ENCODE assay signal across 19 cellular contexts in genomic region chr10:46547331-46547880, GRCh38. TPM values are rescaled to one million over a fixed set of nuclear protein-coding genes. Genes with fewer than 3 reads are reported as not detected.
DNase-seq lines count a peak whose midpoint lies in the region; ATAC-seq and TF ChIP-seq lines count a peak whose summit lies in the region.
"Had no signal": no experiment of that assay in that cellular context is flagged by ENCODE, and none has a peak within 500 bp of the region (broad histone marks: within the 10 kb centered on the region; RNA-seq: fewer than 3 reads in every experiment).

No MANE protein-coding gene starts in this region.

- H3K79me2 ChIP-seq in H9 (ENCODE audit: insufficient read depth, low read length) = no peaks in the 10 kb centered on the region

- no peaks in the 10 kb centered on the region for H3K27me3 ChIP-seq in H9 (ENCODE audit: insufficient read depth, low read length)

- H3K9ac ChIP-seq in H9 (ENCODE audit: extremely low read depth, insufficient read length, low read length) = no peak overlapping the region

- intact Hi-C loops in activated CD8-positive, alpha-beta T cell treated with anti-CD3 and anti-CD28 coated beads for 36 hours (cut with micrococcal nuclease) = no loop called here
- intact Hi-C loops in sciatic nerve (cut with DNase I) = no loop called here

- no peak for ATAC-seq in activated CD8-positive, alpha-beta T cell treated with anti-CD3 and anti-CD28 coated beads for 36 hours
- no peak for ATAC-seq in activated CD8-positive, alpha-beta T cell treated with anti-CD3 and anti-CD28 coated beads, Interleukin-2, amount 10 ng/mL, durations not matched to agents 7 days and 5 days
- ATAC-seq in sciatic nerve (no peak), GM19455 (IDR thresholded peaks at IDR 0.05; ENCODE audit: unreplicated experiment) (no peak), GM21528 (IDR thresholded peaks at IDR 0.05; ENCODE audit: low FRiP score, unreplicated experiment) (no peak)
- ATAC-seq: heart right ventricle had no signal

- H3K4me3 Mint-ChIP-seq in activated CD8-positive, alpha-beta T cell treated with anti-CD3 and anti-CD28 coated beads for 36 hours = no peak overlapping the region
- H3K4me3 Mint-ChIP-seq in activated CD8-positive, alpha-beta T cell treated with anti-CD3 and anti-CD28 coated beads, Interleukin-2, amount 10 ng/mL, durations not matched to agents 7 days and 5 days = no peak overlapping the region
- no peak overlapping the region for H3K4me3 Mint-ChIP-seq in H9
- H3K4me3 Mint-ChIP-seq: naive B cell had no signal

- H3K36me3 Mint-ChIP-seq in activated CD8-positive, alpha-beta T cell treated with anti-CD3 and anti-CD28 coated beads for 36 hours (ENCODE audit: low read depth) = no peaks in the 10 kb centered on the region
- no peaks in the 10 kb centered on the region for H3K36me3 Mint-ChIP-seq in activated CD8-positive, alpha-beta T cell treated with anti-CD3 and anti-CD28 coated beads, Interleukin-2, amount 10 ng/mL, durations not matched to agents 7 days and 5 days (ENCODE audit: low read depth)
- H3K36me3 Mint-ChIP-seq in H9 (ENCODE audit: insufficient read depth in 1 of 3, low read depth in 3 of 3) = peaks cover 0 to 3% (median 0%) of the 10 kb centered on the region in 3 experiments; a peak in 1 of 7 replicates
- H3K36me3 Mint-ChIP-seq: naive B cell had no signal

- CTCF ChIA-PET in activated CD8-positive, alpha-beta T cell treated with anti-CD3 and anti-CD28 coated beads for 36 hours (lab: Charles Lee) = no interaction called here
- CTCF ChIA-PET in activated CD8-positive, alpha-beta T cell treated with anti-CD3 and anti-CD28 coated beads, Interleukin-2, amount 10 ng/mL, durations not matched to agents 7 days and 5 days (lab: Charles Lee) = no interaction called here

- no peak overlapping the region for H2BK20ac ChIP-seq in H9 (ENCODE audit: low read depth, low read length, poor library complexity, severe bottlenecking)

- no peak overlapping the region for H2AFZ ChIP-seq in H9 (ENCODE audit: low read length)

- H3K18ac ChIP-seq in H9 (ENCODE audit: insufficient read length, low read depth, low read length) = no peak overlapping the region

- 0 out of 2 replicates have a peak, but pooled peaks cover 4% of the 10 kb centered on the region for H3K4me1 ChIP-seq in H9 (ENCODE audit: insufficient read depth, low read length)
- H3K4me1 ChIP-seq: heart right ventricle had no signal

- POLR2A ChIA-PET in activated CD8-positive, alpha-beta T cell treated with anti-CD3 and anti-CD28 coated beads for 36 hours (lab: Charles Lee) = no interaction called here
- POLR2A ChIA-PET in activated CD8-positive, alpha-beta T cell treated with anti-CD3 and anti-CD28 coated beads, Interleukin-2, amount 10 ng/mL, durations not matched to agents 7 days and 5 days (lab: Charles Lee) = no interaction called here

- H4K5ac ChIP-seq in H9 (ENCODE audit: insufficient read length, low read depth, low read length) = no peak overlapping the region

- H3K23me2 ChIP-seq in H9 (ENCODE audit: insufficient read length, low read depth, low read length, poor library complexity, severe bottlenecking) = no peaks in the 10 kb centered on the region

- no peaks in the 10 kb centered on the region for H3K9me3 ChIP-seq in H9 (ENCODE audit: control insufficient read depth, low read depth, low read length)
- H3K9me3 ChIP-seq: heart right ventricle had no signal

- DNase-seq in activated CD8-positive, alpha-beta T cell treated with anti-CD3 and anti-CD28 coated beads for 36 hours = peak; percentile 0
- no peak for DNase-seq in activated CD8-positive, alpha-beta T cell treated with anti-CD3 and anti-CD28 coated beads, Interleukin-2, amount 10 ng/mL, durations not matched to agents 7 days and 5 days
- DNase-seq in H9 = peak; percentile 30
- DNase-seq in islet precursor cell = peak; percentile 51
- DNase-seq in sciatic nerve (ENCODE audit: low spot score) = peak; percentile 59
- DNase-seq in nucleus accumbens (lab: John Stamatoyannopoulos, UW) = no peak
- DNase-seq: ACHN; COR-L47; cortex of kidney; GOT3; IMR-90; naive B cell; NCI-H1092 treated with DMSO at 0.1 percent for 48 hours; NK-92 treated with Interleukin-12 subunit alpha and Interleukin-12 subunit beta, amount 100 ng/mL, for 24 hours; SIG-M5; stimulated activated naive CD4-positive, alpha-beta T cell had no signal

- no peak overlapping the region for H3K27ac Mint-ChIP-seq in activated CD8-positive, alpha-beta T cell treated with anti-CD3 and anti-CD28 coated beads for 36 hours
- no peak overlapping the region for H3K27ac Mint-ChIP-seq in activated CD8-positive, alpha-beta T cell treated with anti-CD3 and anti-CD28 coated beads, Interleukin-2, amount 10 ng/mL, durations not matched to agents 7 days and 5 days
- no peak overlapping the region for H3K27ac Mint-ChIP-seq in H9
- H3K27ac Mint-ChIP-seq: naive B cell had no signal

- no peak overlapping the region for H4K8ac ChIP-seq in H9 (replicated peaks; ENCODE audit: insufficient read length, low read depth, low read length)

- no peak overlapping the region for H4K91ac ChIP-seq in H9 (ENCODE audit: insufficient read length, low read depth, low read length)

- H3T11ph ChIP-seq in H9 (ENCODE audit: low read length) = no peak overlapping the region

- H3K79me1 ChIP-seq in H9 (ENCODE audit: insufficient read depth, low read depth, low read length, poor library complexity, severe bottlenecking) = no peaks in the 10 kb centered on the region

- no peak for TF ChIP-seq CTCF in activated CD8-positive, alpha-beta T cell treated with anti-CD3 and anti-CD28 coated beads for 36 hours (IDR thresholded peaks at IDR 0.05)
- no peak for TF ChIP-seq CTCF in H9 (conservative IDR thresholded peaks at IDR 0.05)

- no peaks in the 10 kb centered on the region for H3K4me1 Mint-ChIP-seq in activated CD8-positive, alpha-beta T cell treated with anti-CD3 and anti-CD28 coated beads for 36 hours (ENCODE audit: low read depth)
- H3K4me1 Mint-ChIP-seq in activated CD8-positive, alpha-beta T cell treated with anti-CD3 and anti-CD28 coated beads, Interleukin-2, amount 10 ng/mL, durations not matched to agents 7 days and 5 days (ENCODE audit: low read depth) = no peaks in the 10 kb centered on the region
- H3K4me1 Mint-ChIP-seq in H9 = peaks cover 19 to 21% of the 10 kb centered on the region in 2 experiments
- H3K4me1 Mint-ChIP-seq: naive B cell had no signal

- H2AK5ac ChIP-seq in H9 (ENCODE audit: insufficient read length, low read length) = no peak overlapping the region

- H2BK5ac ChIP-seq in H9 (ENCODE audit: insufficient read length, low read length) = no peak overlapping the region

- no peak overlapping the region for H3K27ac ChIP-seq in H9 (ENCODE audit: insufficient read length, low read depth, low read length)
- H3K27ac ChIP-seq: heart right ventricle had no signal

- no peak overlapping the region for H2BK12ac ChIP-seq in H9 (ENCODE audit: insufficient read length, low read depth, low read length)

- no peak overlapping the region for H3K23ac ChIP-seq in H9 (ENCODE audit: insufficient read length, low read depth, low read length)

- no peak overlapping the region for H3K56ac ChIP-seq in H9 (ENCODE audit: insufficient read length, low read depth, low read length)

- H3K4me2 ChIP-seq in H9 (ENCODE audit: insufficient read depth, insufficient read length, low read length) = no peak overlapping the region

- H3K27me3 Mint-ChIP-seq in activated CD8-positive, alpha-beta T cell treated with anti-CD3 and anti-CD28 coated beads for 36 hours = peaks cover 7% of the 10 kb centered on the region
- H3K27me3 Mint-ChIP-seq in activated CD8-positive, alpha-beta T cell treated with anti-CD3 and anti-CD28 coated beads, Interleukin-2, amount 10 ng/mL, durations not matched to agents 7 days and 5 days (ENCODE audit: low read depth) = peaks cover 10% of the 10 kb centered on the region
- peaks cover 5% of the 10 kb centered on the region for H3K27me3 Mint-ChIP-seq in H9 (ENCODE audit: low read depth)

- no peak overlapping the region for H3K14ac ChIP-seq in H9 (ENCODE audit: insufficient read depth, low read length)

- no peak overlapping the region for H2BK120ac ChIP-seq in H9 (ENCODE audit: low read depth, low read length, poor library complexity, severe bottlenecking)

- H3K9me3 Mint-ChIP-seq in activated CD8-positive, alpha-beta T cell treated with anti-CD3 and anti-CD28 coated beads for 36 hours = no peaks in the 10 kb centered on the region
- H3K9me3 Mint-ChIP-seq in activated CD8-positive, alpha-beta T cell treated with anti-CD3 and anti-CD28 coated beads, Interleukin-2, amount 10 ng/mL, durations not matched to agents 7 days and 5 days (ENCODE audit: insufficient read depth) = no peaks in the 10 kb centered on the region
- H3K9me3 Mint-ChIP-seq in H9 = no peaks in the 10 kb centered on the region
- H3K9me3 Mint-ChIP-seq: naive B cell had no signal

- H2BK15ac ChIP-seq in H9 (ENCODE audit: low read depth, low read length) = no peak overlapping the region

- H3K4ac ChIP-seq in H9 (ENCODE audit: low read depth, low read length) = no peak overlapping the region

- H4K20me1 ChIP-seq in H9 (ENCODE audit: control insufficient read depth, insufficient read depth, insufficient read length) = no peaks in the 10 kb centered on the region

- WGBS in H9 (ENCODE audit: extremely low coverage, insufficient read length, low lambda C conversion rate) = no CpG with 5 or more reads among the region's 5 CpGs

RNA-seq across cellular contexts. Expression of gene GPRIN2, which starts 9.1 kb away (rescaled TPM):
- total RNA-seq in activated CD8-positive, alpha-beta T cell treated with anti-CD3 and anti-CD28 coated beads for 36 hours = not detected
- not detected for total RNA-seq in activated CD8-positive, alpha-beta T cell treated with anti-CD3 and anti-CD28 coated beads, Interleukin-2, amount 10 ng/mL, durations not matched to agents 7 days and 5 days
- 10.1 and 10.5 TPM in 2 replicates for total RNA-seq in H9 (2021)
- total RNA-seq in sciatic nerve = 2.0 TPM

RNA-seq across cellular contexts. Expression of gene SYT15, which starts 31.5 kb away (rescaled TPM):
- under 1 TPM; 0.59 to 0.98 TPM for total RNA-seq in activated CD8-positive, alpha-beta T cell treated with anti-CD3 and anti-CD28 coated beads for 36 hours
- total RNA-seq in activated CD8-positive, alpha-beta T cell treated with anti-CD3 and anti-CD28 coated beads, Interleukin-2, amount 10 ng/mL, durations not matched to agents 7 days and 5 days = 1 to 10 TPM in 1 of 2 experiments, under 1 TPM in 1; 0.55 to 1.0 TPM
- total RNA-seq in H9 (2021) = 0.59 and 0.81 TPM in 2 replicates
- 17.1 TPM for total RNA-seq in sciatic nerve

Comparison
In these comparisons a context has a peak if more than half of its experiments do, and no peak if none do; other contexts are left out.
1. DNase-seq: peak in activated CD8-positive, alpha-beta T cell treated with anti-CD3 and anti-CD28 coated beads for 36 hours (single experiment), H9 (single experiment), islet precursor cell (single experiment) and sciatic nerve (single experiment); none in activated CD8-positive, alpha-beta T cell treated with anti-CD3 and anti-CD28 coated beads, Interleukin-2, amount 10 ng/mL, durations not matched to agents 7 days and 5 days (single experiment) and nucleus accumbens (0 of 56).